1 cellular context compared by ENCODE assay signal in the genomic region with DNA sequence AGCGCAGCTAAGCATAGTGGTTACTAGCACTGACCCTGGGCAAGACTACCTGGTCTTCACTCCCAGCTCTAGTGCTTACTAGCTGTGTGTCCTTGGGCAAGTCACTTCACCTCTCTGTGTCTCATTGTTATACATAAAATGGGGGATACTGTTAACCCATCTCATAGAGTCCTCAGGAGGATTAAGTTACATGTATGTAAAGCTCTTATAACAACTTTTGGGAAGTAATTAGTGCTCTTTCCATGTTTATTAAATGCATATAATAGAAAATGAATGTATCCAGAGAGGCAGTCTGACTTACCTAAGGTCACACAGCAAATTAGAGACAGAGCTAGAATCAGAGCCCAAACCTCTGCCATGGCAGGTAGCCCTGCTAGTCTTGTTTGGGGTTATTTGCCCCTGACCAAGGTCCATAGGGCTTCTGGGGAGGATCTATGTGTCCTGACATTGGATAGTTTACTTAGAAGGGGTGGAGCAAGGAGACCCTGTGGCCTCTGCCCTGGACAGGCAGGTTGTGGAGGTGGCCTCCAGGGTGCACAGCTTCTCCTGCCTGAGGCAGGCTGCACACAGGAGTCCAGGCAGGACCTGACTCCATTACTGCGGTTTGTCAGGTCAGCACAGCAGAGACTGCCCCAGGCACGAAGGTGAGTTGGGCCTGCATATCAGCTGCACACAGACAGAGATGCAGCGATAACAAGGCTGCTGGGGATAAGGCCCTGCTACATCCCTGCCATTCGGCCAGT.
A peak's percentile ranks its signal among the peaks of the same experiment; 100 is the strongest.
TF ChIP-seq lines count a peak whose summit lies in the region.

No MANE protein-coding gene starts in this region.

TF ChIP-seq in K562, 482 proteins besides CTCF, POLR2A, EP300 and RAD21 (continued from another document and continues in another):
- TF ChIP-seq, protein P1, sequence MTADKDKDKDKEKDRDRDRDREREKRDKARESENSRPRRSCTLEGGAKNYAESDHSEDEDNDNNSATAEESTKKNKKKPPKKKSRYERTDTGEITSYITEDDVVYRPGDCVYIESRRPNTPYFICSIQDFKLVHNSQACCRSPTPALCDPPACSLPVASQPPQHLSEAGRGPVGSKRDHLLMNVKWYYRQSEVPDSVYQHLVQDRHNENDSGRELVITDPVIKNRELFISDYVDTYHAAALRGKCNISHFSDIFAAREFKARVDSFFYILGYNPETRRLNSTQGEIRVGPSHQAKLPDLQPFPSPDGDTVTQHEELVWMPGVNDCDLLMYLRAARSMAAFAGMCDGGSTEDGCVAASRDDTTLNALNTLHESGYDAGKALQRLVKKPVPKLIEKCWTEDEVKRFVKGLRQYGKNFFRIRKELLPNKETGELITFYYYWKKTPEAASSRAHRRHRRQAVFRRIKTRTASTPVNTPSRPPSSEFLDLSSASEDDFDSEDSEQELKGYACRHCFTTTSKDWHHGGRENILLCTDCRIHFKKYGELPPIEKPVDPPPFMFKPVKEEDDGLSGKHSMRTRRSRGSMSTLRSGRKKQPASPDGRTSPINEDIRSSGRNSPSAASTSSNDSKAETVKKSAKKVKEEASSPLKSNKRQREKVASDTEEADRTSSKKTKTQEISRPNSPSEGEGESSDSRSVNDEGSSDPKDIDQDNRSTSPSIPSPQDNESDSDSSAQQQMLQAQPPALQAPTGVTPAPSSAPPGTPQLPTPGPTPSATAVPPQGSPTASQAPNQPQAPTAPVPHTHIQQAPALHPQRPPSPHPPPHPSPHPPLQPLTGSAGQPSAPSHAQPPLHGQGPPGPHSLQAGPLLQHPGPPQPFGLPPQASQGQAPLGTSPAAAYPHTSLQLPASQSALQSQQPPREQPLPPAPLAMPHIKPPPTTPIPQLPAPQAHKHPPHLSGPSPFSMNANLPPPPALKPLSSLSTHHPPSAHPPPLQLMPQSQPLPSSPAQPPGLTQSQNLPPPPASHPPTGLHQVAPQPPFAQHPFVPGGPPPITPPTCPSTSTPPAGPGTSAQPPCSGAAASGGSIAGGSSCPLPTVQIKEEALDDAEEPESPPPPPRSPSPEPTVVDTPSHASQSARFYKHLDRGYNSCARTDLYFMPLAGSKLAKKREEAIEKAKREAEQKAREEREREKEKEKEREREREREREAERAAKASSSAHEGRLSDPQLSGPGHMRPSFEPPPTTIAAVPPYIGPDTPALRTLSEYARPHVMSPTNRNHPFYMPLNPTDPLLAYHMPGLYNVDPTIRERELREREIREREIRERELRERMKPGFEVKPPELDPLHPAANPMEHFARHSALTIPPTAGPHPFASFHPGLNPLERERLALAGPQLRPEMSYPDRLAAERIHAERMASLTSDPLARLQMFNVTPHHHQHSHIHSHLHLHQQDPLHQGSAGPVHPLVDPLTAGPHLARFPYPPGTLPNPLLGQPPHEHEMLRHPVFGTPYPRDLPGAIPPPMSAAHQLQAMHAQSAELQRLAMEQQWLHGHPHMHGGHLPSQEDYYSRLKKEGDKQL (CRISPR knock-in tag; IDR thresholded peaks at IDR 0.05; ENCODE audit: borderline replicate concordance): no peak
- TF ChIP-seq BRD9 (IDR thresholded peaks at IDR 0.05; ENCODE audit: low read depth, partially characterized antibody): peak; percentile 100
- TF ChIP-seq, protein P2, sequence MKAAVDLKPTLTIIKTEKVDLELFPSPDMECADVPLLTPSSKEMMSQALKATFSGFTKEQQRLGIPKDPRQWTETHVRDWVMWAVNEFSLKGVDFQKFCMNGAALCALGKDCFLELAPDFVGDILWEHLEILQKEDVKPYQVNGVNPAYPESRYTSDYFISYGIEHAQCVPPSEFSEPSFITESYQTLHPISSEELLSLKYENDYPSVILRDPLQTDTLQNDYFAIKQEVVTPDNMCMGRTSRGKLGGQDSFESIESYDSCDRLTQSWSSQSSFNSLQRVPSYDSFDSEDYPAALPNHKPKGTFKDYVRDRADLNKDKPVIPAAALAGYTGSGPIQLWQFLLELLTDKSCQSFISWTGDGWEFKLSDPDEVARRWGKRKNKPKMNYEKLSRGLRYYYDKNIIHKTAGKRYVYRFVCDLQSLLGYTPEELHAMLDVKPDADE (conservative IDR thresholded peaks at IDR 0.05; ENCODE audit: control insufficient read depth, low read depth, low read length): no peak
- peak; percentile 71 for TF ChIP-seq CBFA2T2 (conservative IDR thresholded peaks at IDR 0.05)
- no peak for TF ChIP-seq ZC3H8 (IDR thresholded peaks at IDR 0.05)
- peak; percentile 72 for TF ChIP-seq GATA2 (CRISPR knock-in tag; IDR thresholded peaks at IDR 0.05)
- no peak for TF ChIP-seq ZKSCAN3 (CRISPR knock-in tag; IDR thresholded peaks at IDR 0.05)
- no peak for TF ChIP-seq EGR1 (conservative IDR thresholded peaks at IDR 0.05)
- no peak for TF ChIP-seq ZNF311 (CRISPR knock-in tag; IDR thresholded peaks at IDR 0.05)
- no peak for TF ChIP-seq U2AF2 (optimal IDR thresholded peaks at IDR 0.05; ENCODE audit: low read depth, low read length)
- no peak for TF ChIP-seq DEAF1 (CRISPR knock-in tag; IDR thresholded peaks at IDR 0.05)
- peak; percentile 79; the same call in 1 of the 2 replicates for TF ChIP-seq CBFB (CRISPR knock-in tag; IDR thresholded peaks at IDR 0.05)
- no peak for TF ChIP-seq C11orf30 (IDR thresholded peaks at IDR 0.05; ENCODE audit: low read depth)
- TF ChIP-seq, protein P3, sequence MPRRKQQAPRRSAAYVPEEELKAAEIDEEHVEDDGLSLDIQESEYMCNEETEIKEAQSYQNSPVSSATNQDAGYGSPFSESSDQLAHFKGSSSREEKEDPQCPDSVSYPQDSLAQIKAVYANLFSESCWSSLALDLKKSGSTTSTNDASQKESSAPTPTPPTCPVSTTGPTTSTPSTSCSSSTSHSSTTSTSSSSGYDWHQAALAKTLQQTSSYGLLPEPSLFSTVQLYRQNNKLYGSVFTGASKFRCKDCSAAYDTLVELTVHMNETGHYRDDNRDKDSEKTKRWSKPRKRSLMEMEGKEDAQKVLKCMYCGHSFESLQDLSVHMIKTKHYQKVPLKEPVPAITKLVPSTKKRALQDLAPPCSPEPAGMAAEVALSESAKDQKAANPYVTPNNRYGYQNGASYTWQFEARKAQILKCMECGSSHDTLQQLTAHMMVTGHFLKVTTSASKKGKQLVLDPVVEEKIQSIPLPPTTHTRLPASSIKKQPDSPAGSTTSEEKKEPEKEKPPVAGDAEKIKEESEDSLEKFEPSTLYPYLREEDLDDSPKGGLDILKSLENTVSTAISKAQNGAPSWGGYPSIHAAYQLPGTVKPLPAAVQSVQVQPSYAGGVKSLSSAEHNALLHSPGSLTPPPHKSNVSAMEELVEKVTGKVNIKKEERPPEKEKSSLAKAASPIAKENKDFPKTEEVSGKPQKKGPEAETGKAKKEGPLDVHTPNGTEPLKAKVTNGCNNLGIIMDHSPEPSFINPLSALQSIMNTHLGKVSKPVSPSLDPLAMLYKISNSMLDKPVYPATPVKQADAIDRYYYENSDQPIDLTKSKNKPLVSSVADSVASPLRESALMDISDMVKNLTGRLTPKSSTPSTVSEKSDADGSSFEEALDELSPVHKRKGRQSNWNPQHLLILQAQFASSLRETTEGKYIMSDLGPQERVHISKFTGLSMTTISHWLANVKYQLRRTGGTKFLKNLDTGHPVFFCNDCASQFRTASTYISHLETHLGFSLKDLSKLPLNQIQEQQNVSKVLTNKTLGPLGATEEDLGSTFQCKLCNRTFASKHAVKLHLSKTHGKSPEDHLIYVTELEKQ (CRISPR knock-in tag; IDR thresholded peaks at IDR 0.05): no peak
- no peak for TF ChIP-seq ILK (tag; IDR thresholded peaks at IDR 0.05; ENCODE audit: borderline replicate concordance, low read depth)
- no peak for TF ChIP-seq RBM39 (optimal IDR thresholded peaks at IDR 0.05; ENCODE audit: low read depth, low read length)
- TF ChIP-seq PTBP1 (IDR thresholded peaks at IDR 0.05; ENCODE audit: low read depth, low read length): no peak
- no peak for TF ChIP-seq GTF2A2 (tag; IDR thresholded peaks at IDR 0.05)
- no peak for TF ChIP-seq HMG20B (CRISPR knock-in tag; IDR thresholded peaks at IDR 0.05)
- no peak for TF ChIP-seq BACH1 (tag; IDR thresholded peaks at IDR 0.05)
- no peak for TF ChIP-seq FOXK2 (conservative IDR thresholded peaks at IDR 0.05 in 1 of 2, IDR thresholded peaks at IDR 0.05 in 1 of 2; ENCODE audit: low read depth in 2 of 2)
- no peak for TF ChIP-seq ZNF134 (CRISPR knock-in tag; conservative IDR thresholded peaks at IDR 0.05)
- TF ChIP-seq, protein P4, sequence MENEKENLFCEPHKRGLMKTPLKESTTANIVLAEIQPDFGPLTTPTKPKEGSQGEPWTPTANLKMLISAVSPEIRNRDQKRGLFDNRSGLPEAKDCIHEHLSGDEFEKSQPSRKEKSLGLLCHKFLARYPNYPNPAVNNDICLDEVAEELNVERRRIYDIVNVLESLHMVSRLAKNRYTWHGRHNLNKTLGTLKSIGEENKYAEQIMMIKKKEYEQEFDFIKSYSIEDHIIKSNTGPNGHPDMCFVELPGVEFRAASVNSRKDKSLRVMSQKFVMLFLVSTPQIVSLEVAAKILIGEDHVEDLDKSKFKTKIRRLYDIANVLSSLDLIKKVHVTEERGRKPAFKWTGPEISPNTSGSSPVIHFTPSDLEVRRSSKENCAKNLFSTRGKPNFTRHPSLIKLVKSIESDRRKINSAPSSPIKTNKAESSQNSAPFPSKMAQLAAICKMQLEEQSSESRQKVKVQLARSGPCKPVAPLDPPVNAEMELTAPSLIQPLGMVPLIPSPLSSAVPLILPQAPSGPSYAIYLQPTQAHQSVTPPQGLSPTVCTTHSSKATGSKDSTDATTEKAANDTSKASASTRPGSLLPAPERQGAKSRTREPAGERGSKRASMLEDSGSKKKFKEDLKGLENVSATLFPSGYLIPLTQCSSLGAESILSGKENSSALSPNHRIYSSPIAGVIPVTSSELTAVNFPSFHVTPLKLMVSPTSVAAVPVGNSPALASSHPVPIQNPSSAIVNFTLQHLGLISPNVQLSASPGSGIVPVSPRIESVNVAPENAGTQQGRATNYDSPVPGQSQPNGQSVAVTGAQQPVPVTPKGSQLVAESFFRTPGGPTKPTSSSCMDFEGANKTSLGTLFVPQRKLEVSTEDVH (IDR thresholded peaks at IDR 0.05; ENCODE audit: low read depth, partially characterized antibody): no peak
- no peak for TF ChIP-seq KHSRP (IDR thresholded peaks at IDR 0.05)
- TF ChIP-seq SIX5 (IDR thresholded peaks at IDR 0.05; ENCODE audit: borderline replicate concordance in 1 of 2, insufficient read depth in 1 of 2, low read depth in 1 of 2, low read length in 2 of 2): no peak
- TF ChIP-seq POU5F1 (IDR thresholded peaks at IDR 0.05; ENCODE audit: borderline replicate concordance, low read depth, low read length, partially characterized antibody): no peak
- 0 out of 2 replicates have a peak, but pooled peaks have one; percentile 14 for TF ChIP-seq BHLHE40 (IDR thresholded peaks at IDR 0.05; ENCODE audit: low read length)
- TF ChIP-seq SP1 (CRISPR knock-in tag; IDR thresholded peaks at IDR 0.05): no peak
- no peak for TF ChIP-seq TRIM24 (IDR thresholded peaks at IDR 0.05)
- no peak for TF ChIP-seq HNRNPH1 (optimal IDR thresholded peaks at IDR 0.05; ENCODE audit: low read depth, low read length)
- TF ChIP-seq, protein P5, sequence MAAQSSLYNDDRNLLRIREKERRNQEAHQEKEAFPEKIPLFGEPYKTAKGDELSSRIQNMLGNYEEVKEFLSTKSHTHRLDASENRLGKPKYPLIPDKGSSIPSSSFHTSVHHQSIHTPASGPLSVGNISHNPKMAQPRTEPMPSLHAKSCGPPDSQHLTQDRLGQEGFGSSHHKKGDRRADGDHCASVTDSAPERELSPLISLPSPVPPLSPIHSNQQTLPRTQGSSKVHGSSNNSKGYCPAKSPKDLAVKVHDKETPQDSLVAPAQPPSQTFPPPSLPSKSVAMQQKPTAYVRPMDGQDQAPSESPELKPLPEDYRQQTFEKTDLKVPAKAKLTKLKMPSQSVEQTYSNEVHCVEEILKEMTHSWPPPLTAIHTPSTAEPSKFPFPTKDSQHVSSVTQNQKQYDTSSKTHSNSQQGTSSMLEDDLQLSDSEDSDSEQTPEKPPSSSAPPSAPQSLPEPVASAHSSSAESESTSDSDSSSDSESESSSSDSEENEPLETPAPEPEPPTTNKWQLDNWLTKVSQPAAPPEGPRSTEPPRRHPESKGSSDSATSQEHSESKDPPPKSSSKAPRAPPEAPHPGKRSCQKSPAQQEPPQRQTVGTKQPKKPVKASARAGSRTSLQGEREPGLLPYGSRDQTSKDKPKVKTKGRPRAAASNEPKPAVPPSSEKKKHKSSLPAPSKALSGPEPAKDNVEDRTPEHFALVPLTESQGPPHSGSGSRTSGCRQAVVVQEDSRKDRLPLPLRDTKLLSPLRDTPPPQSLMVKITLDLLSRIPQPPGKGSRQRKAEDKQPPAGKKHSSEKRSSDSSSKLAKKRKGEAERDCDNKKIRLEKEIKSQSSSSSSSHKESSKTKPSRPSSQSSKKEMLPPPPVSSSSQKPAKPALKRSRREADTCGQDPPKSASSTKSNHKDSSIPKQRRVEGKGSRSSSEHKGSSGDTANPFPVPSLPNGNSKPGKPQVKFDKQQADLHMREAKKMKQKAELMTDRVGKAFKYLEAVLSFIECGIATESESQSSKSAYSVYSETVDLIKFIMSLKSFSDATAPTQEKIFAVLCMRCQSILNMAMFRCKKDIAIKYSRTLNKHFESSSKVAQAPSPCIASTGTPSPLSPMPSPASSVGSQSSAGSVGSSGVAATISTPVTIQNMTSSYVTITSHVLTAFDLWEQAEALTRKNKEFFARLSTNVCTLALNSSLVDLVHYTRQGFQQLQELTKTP (IDR thresholded peaks at IDR 0.05; ENCODE audit: low read depth in 1 of 2, partially characterized antibody in 2 of 2): peak in 1 of 2 experiments; percentile 78
- no peak for TF ChIP-seq JUN (IDR thresholded peaks at IDR 0.05; ENCODE audit: borderline replicate concordance, low read depth, low read length)
- no peak for TF ChIP-seq JUN (CRISPR knock-in tag; IDR thresholded peaks at IDR 0.05; ENCODE audit: borderline replicate concordance)
- no peak for TF ChIP-seq ZNF717 (CRISPR knock-in tag; IDR thresholded peaks at IDR 0.05)
